Comparison of ENCODE assay signal across 8 cellular contexts in the genomic region with DNA sequence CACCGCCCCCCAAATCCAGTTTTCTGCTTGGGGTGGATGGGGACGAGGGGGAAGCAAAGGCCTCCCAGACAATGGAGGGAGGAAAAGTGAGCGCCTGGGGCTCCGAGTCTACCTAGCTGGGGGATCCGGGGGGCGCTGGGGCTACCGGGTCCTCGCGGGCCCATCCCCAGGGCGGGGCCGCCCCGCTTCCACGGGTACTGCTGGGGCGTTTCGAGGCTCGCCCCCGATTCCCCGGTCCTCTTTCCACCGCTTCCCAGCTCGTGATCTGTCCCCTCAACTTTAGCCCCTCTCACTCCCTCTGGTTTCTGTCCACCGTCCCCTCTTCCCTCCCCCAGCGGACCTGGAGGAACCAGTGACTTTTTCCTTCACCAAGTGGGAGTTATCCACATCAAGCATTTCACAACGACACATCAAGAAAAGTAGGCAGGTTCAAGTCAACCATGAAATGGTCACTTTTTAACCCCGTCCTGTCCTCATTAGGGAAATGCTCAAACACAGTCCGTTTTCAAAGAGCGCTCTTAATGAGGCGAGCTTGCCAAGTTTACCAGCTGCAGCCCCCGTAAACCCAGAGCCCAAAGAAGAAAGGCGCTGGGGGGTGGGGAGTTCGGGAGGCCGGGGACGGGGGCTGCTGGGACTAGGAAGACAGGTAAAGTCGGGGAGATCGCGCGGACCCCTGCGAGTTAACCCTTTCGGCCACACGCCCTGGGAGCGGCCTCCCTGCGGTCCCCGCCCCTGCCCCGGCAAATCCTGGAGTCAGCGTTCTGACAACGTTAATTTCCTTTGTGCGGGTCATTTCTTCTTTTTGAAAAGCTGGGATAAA. TPM values are rescaled to one million over a fixed set of nuclear protein-coding genes. Genes with fewer than 3 reads are reported as not detected.
DNase-seq lines count a peak whose midpoint lies in the region; ATAC-seq, FAIRE-seq and TF ChIP-seq lines count a peak whose summit lies in the region.

No MANE protein-coding gene starts in this region.

- H3K4me3 Mint-ChIP-seq in HFFc6, result peak overlapping the region; percentile 84
- H3K4me3 Mint-ChIP-seq in activated CD8-positive, alpha-beta T cell treated with anti-CD3 and anti-CD28 coated beads for 36 hours, result peak overlapping the region; percentile 69

- no peaks in the 10 kb centered on the region for H3K27me3 ChIP-seq in pancreas

- H3K4me3 ChIP-seq in AG10803 (ENCODE audit: low read length), result peak overlapping the region; percentile 13; the same call in 1 of the 2 replicates
- H3K4me3 ChIP-seq in pancreas, result peak overlapping the region; percentile 33 to 75 (median 58)

- intact Hi-C loops in activated CD8-positive, alpha-beta T cell treated with anti-CD3 and anti-CD28 coated beads for 36 hours (cut with micrococcal nuclease), result no loop called here
- intact Hi-C loops in Right ventricle myocardium superior (cut with DNase I), result loop anchor here (5.0 to 10.0 kb wide), 2 partner anchors 214 to 281 kb away; no protein-coding TSS in a partner anchor
- intact Hi-C loops in pancreas (cut with DNase I), result no loop called here

- peaks cover 39% of the 10 kb centered on the region for H3K4me1 Mint-ChIP-seq in HFFc6 (ENCODE audit: low read depth)
- peaks cover 28% of the 10 kb centered on the region for H3K4me1 Mint-ChIP-seq in activated CD8-positive, alpha-beta T cell treated with anti-CD3 and anti-CD28 coated beads for 36 hours (ENCODE audit: low read depth)

- CTCF ChIA-PET in activated CD8-positive, alpha-beta T cell treated with anti-CD3 and anti-CD28 coated beads for 36 hours (lab: Charles Lee), result no interaction called here

- H3K4me1 ChIP-seq in pancreas, result peaks cover 14 to 35% (median 28%) of the 10 kb centered on the region in 3 donors

- TF ChIP-seq CTCF in AG10803 (conservative IDR thresholded peaks at IDR 0.05; ENCODE audit: low read length), result no peak
- no peak for TF ChIP-seq CTCF in HFFc6 (IDR thresholded peaks at IDR 0.05)
- no peak for TF ChIP-seq CTCF in activated CD8-positive, alpha-beta T cell treated with anti-CD3 and anti-CD28 coated beads for 36 hours (IDR thresholded peaks at IDR 0.05)
- TF ChIP-seq CTCF in pancreas (IDR thresholded peaks at IDR 0.05), result no peak

- no peaks in the 10 kb centered on the region for H3K9me3 ChIP-seq in pancreas

- POLR2A ChIA-PET in activated CD8-positive, alpha-beta T cell treated with anti-CD3 and anti-CD28 coated beads for 36 hours (lab: Charles Lee), result no interaction called here

- WGBS in pancreas, 2 donors, result 7 to 15% methylated on average over 40 to 46 of the region's 46 CpGs

- FAIRE-seq in pancreas (lab: Jason Lieb, UNC), result no peak

- no peaks in the 10 kb centered on the region for H3K9me3 Mint-ChIP-seq in HFFc6
- no peaks in the 10 kb centered on the region for H3K9me3 Mint-ChIP-seq in activated CD8-positive, alpha-beta T cell treated with anti-CD3 and anti-CD28 coated beads for 36 hours

- no peaks in the 10 kb centered on the region for H3K36me3 Mint-ChIP-seq in HFFc6 (ENCODE audit: low read depth)
- H3K36me3 Mint-ChIP-seq in activated CD8-positive, alpha-beta T cell treated with anti-CD3 and anti-CD28 coated beads for 36 hours (ENCODE audit: low read depth), result peaks cover 5% of the 10 kb centered on the region

- H3K27ac Mint-ChIP-seq in HFFc6, result no peak overlapping the region
- no peak overlapping the region for H3K27ac Mint-ChIP-seq in activated CD8-positive, alpha-beta T cell treated with anti-CD3 and anti-CD28 coated beads for 36 hours

- DNase-seq in AG10803 (ENCODE audit: low read depth) (no peak), HFFc6 (no peak), Right ventricle myocardium superior (peak; percentile 49), pancreas (peak in 5 of 6 donors; percentile 34 to 80 (median 40))
- no peak for DNase-seq in activated CD8-positive, alpha-beta T cell treated with anti-CD3 and anti-CD28 coated beads for 36 hours
- DNase-seq in activated CD4-positive, CD25-positive, alpha-beta regulatory T cell (lab: John Stamatoyannopoulos, UW), result no peak

- no peak for ATAC-seq in activated CD8-positive, alpha-beta T cell treated with anti-CD3 and anti-CD28 coated beads for 36 hours
- ATAC-seq in Right ventricle myocardium superior (ENCODE audit: poor library complexity) (peak; percentile 1), pancreas (peak in 1 of 4 donors; percentile 1), GM21723 (IDR thresholded peaks at IDR 0.05; ENCODE audit: unreplicated experiment) (no peak), HG03378 (IDR thresholded peaks at IDR 0.05; ENCODE audit: unreplicated experiment) (no peak)

- H3K27me3 Mint-ChIP-seq in HFFc6 (ENCODE audit: insufficient read depth), result peaks cover 29% of the 10 kb centered on the region
- H3K27me3 Mint-ChIP-seq in activated CD8-positive, alpha-beta T cell treated with anti-CD3 and anti-CD28 coated beads for 36 hours, result peaks cover 58% of the 10 kb centered on the region

- H3K36me3 ChIP-seq in pancreas, result no peaks in the 10 kb centered on the region

- H3K27ac ChIP-seq in pancreas, result peak overlapping the region in 3 of 4 donors; percentile 47 to 87 (median 77)

RNA-seq across cellular contexts. Expression of a gene that starts 2.0 kb away (rescaled TPM):
- total RNA-seq in HFFc6 (2021; fragmentation: NEBNext Ultra II Directional; extraction: Animal tissue kit (Norgen Biotek cat#: 25700)), result 1 to 10 TPM in 4 of 6 experiments, under 1 TPM in 2; 0.69 to 6.2 (median 4.4) TPM
- not detected for total RNA-seq in activated CD8-positive, alpha-beta T cell treated with anti-CD3 and anti-CD28 coated beads for 36 hours
- total RNA-seq in Right ventricle myocardium superior, result 104 TPM
- total RNA-seq in pancreas, result 10 to 100 TPM; 40.9 to 65.0 (median 53.0) TPM
- polyA plus RNA-seq in pancreas, result 1 to 10 TPM; 8.9 to 10.0 TPM

Comparison
In these comparisons a context has a peak if more than half of its experiments do, and no peak if none do; other contexts are left out.
1. DNase-seq: peak in Right ventricle myocardium superior (single experiment) and pancreas (5 of 6); none in AG10803 (single experiment), HFFc6 (single experiment), activated CD8-positive, alpha-beta T cell treated with anti-CD3 and anti-CD28 coated beads for 36 hours (single experiment) and activated CD4-positive, CD25-positive, alpha-beta regulatory T cell (0 of 4).
2. RNA of a gene that starts 2.0 kb away (total RNA-seq): 104 TPM in Right ventricle myocardium superior (single experiment) and 40.9 to 65.0 TPM in pancreas; 0.69 to 6.2 TPM in HFFc6 and not detected in activated CD8-positive, alpha-beta T cell treated with anti-CD3 and anti-CD28 coated beads for 36 hours; every median in the first group is over 4 times any median in the second.